Comparison of ENCODE assay signal across 23 cellular contexts in the genomic region with DNA sequence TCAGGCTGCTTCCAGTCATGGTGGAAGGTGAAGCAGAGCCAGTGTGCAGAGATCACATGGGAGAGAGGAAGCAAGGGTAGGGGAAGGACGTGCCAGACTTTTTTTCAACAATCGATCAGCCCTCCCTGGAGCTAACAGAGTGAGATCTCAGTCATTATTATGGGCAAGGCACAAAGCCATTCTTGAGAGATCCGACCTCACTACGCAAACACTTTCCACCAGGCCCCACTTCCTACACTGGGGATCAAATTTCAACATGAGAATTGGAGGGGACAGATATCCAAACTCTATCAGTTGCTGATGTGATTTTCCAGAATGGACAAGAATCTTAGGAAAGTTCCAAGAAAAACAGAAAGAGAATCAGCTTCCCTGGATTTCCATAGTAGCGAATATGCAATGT.
"Had no signal": no experiment of that assay in that cellular context is flagged by ENCODE, and none has a peak within 500 bp of the region (broad histone marks: within the 10 kb centered on the region; RNA-seq: fewer than 3 reads in every experiment).

No MANE protein-coding gene starts in this region.

- H3K27ac Mint-ChIP-seq: activated T-cell treated with anti-CD3 and anti-CD28 coated beads, Interleukin-2, amount 50 U/mL, for 24 hours; activated T-helper 2 cell treated with anti-CD3 and anti-CD28 coated beads, Interferon-gamma antibody, Interleukin-2, Interleukin-4, amounts not matched to agents 10 μg/mL and 5 μg/mL and 100 μg/mL, durations not matched to agents 14 hours and 24 hours and 36 hours had no signal

- H3K27me3 Mint-ChIP-seq: activated CD4-positive, alpha-beta T cell treated with anti-CD3 and anti-CD28 coated beads, Interleukin-2, amount 10 ng/mL, durations not matched to agents 7 days and 5 days had no signal

- H3K9me3 Mint-ChIP-seq: activated T-cell treated with anti-CD3 and anti-CD28 coated beads, Interleukin-2, amount 50 U/mL, for 24 hours; activated T-helper 2 cell treated with anti-CD3 and anti-CD28 coated beads, Interferon-gamma antibody, Interleukin-2, Interleukin-4, amounts not matched to agents 10 μg/mL and 5 μg/mL and 100 μg/mL, durations not matched to agents 14 hours and 24 hours and 36 hours had no signal

- H3K36me3 Mint-ChIP-seq: naive thymus-derived CD8-positive, alpha-beta T cell had no signal

- DNase-seq: activated CD4-positive, alpha-beta T cell treated with anti-CD3 and anti-CD28 coated beads, Interleukin-2, amount 10 ng/mL, durations not matched to agents 7 days and 5 days; activated CD8-positive, alpha-beta T cell treated with anti-CD3 and anti-CD28 coated beads, Interleukin-2, amount 10 ng/mL, durations not matched to agents 7 days and 5 days; activated naive CD4-positive, alpha-beta T cell treated with Interleukin-2 at 50 U/mL for 16 hours; activated T-cell treated with anti-CD3 and anti-CD28 coated beads, Interleukin-2, amount 50 U/mL, for 24 hours; anterior cingulate cortex; central memory CD4-positive, alpha-beta T cell; effector CD4-positive, alpha-beta T cell; heart left ventricle; left lung; naive thymus-derived CD8-positive, alpha-beta T cell; pancreas; stimulated activated CD4-positive, alpha-beta T cell treated with anti-CD3 and anti-CD28 coated beads, Interleukin-4, amount 100 ng/mL, for 1 hour; T-helper 1 cell; T-helper 9 cell; testis; upper lobe of left lung had no signal

- H3K27ac ChIP-seq: coronary artery, esophagus muscularis mucosa, gastroesophageal sphincter, heart left ventricle, left lung, neutrophil, pancreas, testis, upper lobe of left lung had no signal

- H3K4me1 Mint-ChIP-seq: brain had no signal

- H3K4me3 Mint-ChIP-seq: activated CD4-positive, alpha-beta T cell treated with anti-CD3 and anti-CD28 coated beads, Interleukin-2, amount 10 ng/mL, durations not matched to agents 7 days and 5 days; activated CD8-positive, alpha-beta T cell treated with anti-CD3 and anti-CD28 coated beads, Interleukin-2, amount 10 ng/mL, durations not matched to agents 7 days and 5 days; activated T-cell treated with anti-CD3 and anti-CD28 coated beads, Interleukin-2, amount 50 U/mL, for 24 hours; brain had no signal

- ATAC-seq: activated CD8-positive, alpha-beta T cell treated with anti-CD3 and anti-CD28 coated beads, Interleukin-2, amount 10 ng/mL, durations not matched to agents 7 days and 5 days; gastroesophageal sphincter; left lung; naive thymus-derived CD8-positive, alpha-beta T cell; sciatic nerve had no signal
